In genomic region chr16:75251280-75252048, GRCh38 we compare ENCODE assay signal across 1 cellular context.
A peak's percentile ranks its signal among the peaks of the same experiment; 100 is the strongest.
TF ChIP-seq lines count a peak whose summit lies in the region.

TSS of gene BCAR1 (minus strand) at chr16:75251624. CDS start at chr16:75251482, 142 bp downstream.

TF ChIP-seq in HepG2, 621 proteins besides CTCF, POLR2A, EP300 and RAD21 (continued from another document and continues in another):
- TF ChIP-seq PRDM15 (CRISPR knock-in tag; IDR thresholded peaks at IDR 0.05): 0 out of 2 replicates have a peak, but pooled peaks have one; percentile 13
- TF ChIP-seq ZNF777 (CRISPR knock-in tag; IDR thresholded peaks at IDR 0.05): peak; percentile 78; the same call in 1 of the 2 replicates
- no peak for TF ChIP-seq ELK4 (CRISPR knock-in tag; IDR thresholded peaks at IDR 0.05; ENCODE audit: borderline replicate concordance)
- TF ChIP-seq ESRRA (CRISPR knock-in tag; IDR thresholded peaks at IDR 0.05; ENCODE audit: low read depth): peak; percentile 2; the same call in 1 of the 2 replicates
- TF ChIP-seq TSC22D2 (CRISPR knock-in tag; IDR thresholded peaks at IDR 0.05; ENCODE audit: borderline replicate concordance): no peak
- TF ChIP-seq POLR2AphosphoS5 (IDR thresholded peaks at IDR 0.05; ENCODE audit: low read depth, low read length): peak; percentile 46; the same call in 1 of the 2 replicates
- TF ChIP-seq KLF12 (CRISPR knock-in tag; IDR thresholded peaks at IDR 0.05; ENCODE audit: borderline replicate concordance): peak; percentile 49; the same call in 1 of the 2 replicates
- 0 out of 2 replicates have a peak, but pooled peaks have one; percentile 24 for TF ChIP-seq ZNF468 (CRISPR knock-in tag; IDR thresholded peaks at IDR 0.05)
- no peak for TF ChIP-seq KDM6A (CRISPR knock-in tag; IDR thresholded peaks at IDR 0.05; ENCODE audit: low read depth)
- TF ChIP-seq STAT6 (CRISPR knock-in tag; IDR thresholded peaks at IDR 0.05; ENCODE audit: borderline replicate concordance): no peak
- no peak for TF ChIP-seq KDM5A (IDR thresholded peaks at IDR 0.05; ENCODE audit: borderline replicate concordance, low read length)
- peak; percentile 18; the same call in 1 of the 2 replicates for TF ChIP-seq ZBED4 (CRISPR knock-in tag; IDR thresholded peaks at IDR 0.05; ENCODE audit: borderline replicate concordance)
- TF ChIP-seq ZNF746 (CRISPR knock-in tag; IDR thresholded peaks at IDR 0.05): no peak; the same call in 1 of the 2 replicates
- peak; percentile 71 for TF ChIP-seq YY1 (IDR thresholded peaks at IDR 0.05; ENCODE audit: insufficient read depth, insufficient replicate concordance, low read depth, low read length)
- peak; percentile 91 for TF ChIP-seq RBM22 (optimal IDR thresholded peaks at IDR 0.05; ENCODE audit: low read length)
- TF ChIP-seq HBP1 (CRISPR knock-in tag; IDR thresholded peaks at IDR 0.05; ENCODE audit: low read depth): peak; percentile 77
- no peak for TF ChIP-seq ELF1 (CRISPR knock-in tag; IDR thresholded peaks at IDR 0.05)
- TF ChIP-seq POGK (CRISPR knock-in tag; conservative IDR thresholded peaks at IDR 0.05): peak; percentile 23; the same call in 1 of the 2 replicates
- no peak for TF ChIP-seq CBX1 (IDR thresholded peaks at IDR 0.05; ENCODE audit: low read depth)
- TF ChIP-seq SIN3B (IDR thresholded peaks at IDR 0.05; ENCODE audit: low read length): no peak
- no peak; the same call in 1 of the 2 replicates for TF ChIP-seq NR2C2 (CRISPR knock-in tag; IDR thresholded peaks at IDR 0.05; ENCODE audit: borderline replicate concordance)
- TF ChIP-seq ZNF263 (CRISPR knock-in tag; IDR thresholded peaks at IDR 0.05): no peak
- TF ChIP-seq ZSCAN5A (CRISPR knock-in tag; IDR thresholded peaks at IDR 0.05; ENCODE audit: borderline replicate concordance): peak; percentile 33; the same call in 1 of the 2 replicates
- peak; percentile 69 for TF ChIP-seq MAZ (IDR thresholded peaks at IDR 0.05; ENCODE audit: borderline replicate concordance, low read depth, low read length)
- TF ChIP-seq MAZ (CRISPR knock-in tag; IDR thresholded peaks at IDR 0.05; ENCODE audit: low read depth): no peak; the same call in 1 of the 2 replicates
- peak; percentile 28; the same call in 1 of the 2 replicates for TF ChIP-seq ZBTB7A (CRISPR knock-in tag; IDR thresholded peaks at IDR 0.05)
- no peak for TF ChIP-seq MXD1 (CRISPR knock-in tag; IDR thresholded peaks at IDR 0.05)
- no peak for TF ChIP-seq RXRA (CRISPR knock-in tag; IDR thresholded peaks at IDR 0.05)
- TF ChIP-seq ZFP37 (CRISPR knock-in tag; IDR thresholded peaks at IDR 0.05; ENCODE audit: borderline replicate concordance): 0 out of 2 replicates have a peak, but pooled peaks have one; percentile 15
- TF ChIP-seq PAXIP1 (CRISPR knock-in tag; conservative IDR thresholded peaks at IDR 0.05): no peak
- TF ChIP-seq E2F5 (CRISPR knock-in tag; conservative IDR thresholded peaks at IDR 0.05): no peak
